ENCODE assay signal across 4 cellular contexts in the genomic region with DNA sequence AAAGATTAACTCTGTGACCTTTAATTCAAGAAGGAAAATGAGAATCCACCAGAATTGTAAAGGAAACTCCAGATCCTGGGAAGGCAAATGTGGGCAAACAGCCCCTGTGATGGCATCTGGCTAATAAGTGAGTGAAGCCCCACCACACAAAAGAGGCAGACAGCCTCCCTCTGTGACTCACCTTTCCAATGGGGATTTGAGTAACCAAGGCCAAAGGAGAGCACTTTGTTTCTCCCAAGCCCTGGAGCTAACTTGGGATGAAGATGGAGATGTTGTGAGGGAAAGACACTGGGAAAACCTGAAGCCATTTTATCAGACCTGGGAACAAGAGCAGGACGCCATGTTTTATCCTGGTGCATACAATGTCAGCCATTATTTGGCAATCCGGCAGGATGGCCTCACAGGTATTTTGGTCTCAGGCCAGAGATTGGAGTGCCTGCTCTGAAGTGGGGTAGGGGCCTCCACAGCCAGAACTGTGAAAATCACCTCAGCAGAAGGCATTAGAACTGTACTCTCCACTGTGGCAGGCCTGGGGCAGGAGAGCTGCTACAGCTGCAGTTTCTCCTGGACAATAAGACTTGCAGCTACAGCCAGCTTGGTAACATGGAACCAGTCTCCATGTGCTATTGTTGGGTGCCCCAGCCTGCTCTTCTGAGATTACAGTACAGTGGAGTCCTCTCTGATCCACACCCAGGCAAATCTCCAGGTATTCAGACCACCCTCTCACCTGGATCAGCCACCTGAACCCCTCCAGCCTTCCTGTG.
TF ChIP-seq lines count a peak whose summit lies in the region.

No MANE protein-coding gene starts in this region.

TF ChIP-seq in Ishikawa, 13 proteins besides CTCF, POLR2A, EP300 and RAD21:
- TF ChIP-seq YY1 (IDR thresholded peaks at IDR 0.05; ENCODE audit: low read depth), result 0 out of 2 replicates have a peak, but pooled peaks have one; percentile 39
- TF ChIP-seq, protein P1, sequence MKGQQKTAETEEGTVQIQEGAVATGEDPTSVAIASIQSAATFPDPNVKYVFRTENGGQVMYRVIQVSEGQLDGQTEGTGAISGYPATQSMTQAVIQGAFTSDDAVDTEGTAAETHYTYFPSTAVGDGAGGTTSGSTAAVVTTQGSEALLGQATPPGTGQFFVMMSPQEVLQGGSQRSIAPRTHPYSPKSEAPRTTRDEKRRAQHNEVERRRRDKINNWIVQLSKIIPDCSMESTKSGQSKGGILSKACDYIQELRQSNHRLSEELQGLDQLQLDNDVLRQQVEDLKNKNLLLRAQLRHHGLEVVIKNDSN (IDR thresholded peaks at IDR 0.05), result no peak

TF ChIP-seq in SK-N-SH, 30 proteins besides CTCF, POLR2A, EP300 and RAD21:
- TF ChIP-seq YY1 (IDR thresholded peaks at IDR 0.05; ENCODE audit: low read depth) (0 out of 2 replicates have a peak, but pooled peaks have one; percentile 53), NRF1 (IDR thresholded peaks at IDR 0.05; ENCODE audit: low read depth, low read length) (no peak), NFIC (IDR thresholded peaks at IDR 0.05; ENCODE audit: borderline replicate concordance) (no peak)

TF ChIP-seq in HepG2, 621 proteins besides CTCF, POLR2A, EP300 and RAD21:
- no peak for TF ChIP-seq ZNF674 (CRISPR knock-in tag; IDR thresholded peaks at IDR 0.05; ENCODE audit: low read depth)
- TF ChIP-seq FOSL2 (CRISPR knock-in tag; IDR thresholded peaks at IDR 0.05), result 0 out of 2 replicates have a peak, but pooled peaks have one; percentile 11
TF ChIP-seq in HepG2: peak in this region for 1.

TF ChIP-seq in HEK293T, 16 proteins besides CTCF, POLR2A, EP300 and RAD21:
- TF ChIP-seq PKNOX1 (IDR thresholded peaks at IDR 0.05) (no peak), SUZ12 (IDR thresholded peaks at IDR 0.05) (no peak)
